Comparison of ENCODE assay signal across 8 cellular contexts in genomic region chr3:69602112-69602511, GRCh38.
"Had no signal": no experiment of that assay in that cellular context is flagged by ENCODE, and none has a peak within 500 bp of the region (broad histone marks: within the 10 kb centered on the region; RNA-seq: fewer than 3 reads in every experiment).

No MANE protein-coding gene starts in this region.

- H3K36me3 ChIP-seq: HAP-1 had no signal

- H3K4me3 ChIP-seq: GM23248, HAP-1 had no signal

- FAIRE-seq: HepG2 had no signal

- DNase-seq: GM23248, GOT3, H7, HFFc6 had no signal

- H3K27ac ChIP-seq: GM23248, HL-60 had no signal

- H3K4me1 ChIP-seq: HAP-1 had no signal

- ATAC-seq: HCT116, HepG2 had no signal
